20 cellular contexts compared by ENCODE assay signal in the genomic region with DNA sequence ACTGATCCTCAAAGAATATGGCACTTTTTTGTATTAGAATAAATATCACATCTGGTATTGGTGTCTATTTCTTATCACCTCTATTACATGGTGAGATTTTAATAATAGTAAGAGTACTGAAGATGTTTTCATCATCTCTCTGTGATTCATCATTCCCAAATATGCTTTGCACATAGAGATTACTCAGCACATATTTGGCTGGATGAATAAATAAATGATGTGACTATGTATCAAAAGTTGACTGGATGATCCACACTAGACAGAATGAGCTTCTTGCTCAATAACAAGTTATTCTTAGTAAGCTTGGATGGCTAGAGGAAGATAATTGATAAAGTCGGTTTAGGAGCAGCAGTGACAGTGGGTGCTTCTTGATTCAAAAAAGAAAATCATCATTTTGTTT.
DNase-seq lines count a peak whose midpoint lies in the region; ATAC-seq and TF ChIP-seq lines count a peak whose summit lies in the region.
"Had no signal": no experiment of that assay in that cellular context is flagged by ENCODE, and none has a peak within 500 bp of the region (broad histone marks: within the 10 kb centered on the region; RNA-seq: fewer than 3 reads in every experiment).

No MANE protein-coding gene starts in this region.

- H3K36me3 ChIP-seq in brain microvascular endothelial cell (replicated peaks) (no peaks in the 10 kb centered on the region), gastroesophageal sphincter (no peaks in the 10 kb centered on the region), A673 (ENCODE audit: insufficient read depth, low read length, poor library complexity, severe bottlenecking) (no peaks in the 10 kb centered on the region), MG63 (no peaks in the 10 kb centered on the region)
- H3K36me3 ChIP-seq: sigmoid colon, tibial artery had no signal

- no peaks in the 10 kb centered on the region for H3K27me3 Mint-ChIP-seq in HFFc6 (ENCODE audit: insufficient read depth)

- no TSS peak for BruUV-seq in A673 (replicated peaks; lab: Mats Ljungman, UMichigan)

- 25 to 31% methylated on average over 1 of the region's 1 CpG for WGBS in gastroesophageal sphincter (ENCODE audit: low coverage in 1 of 2), 2 donors

- H3K4me1 ChIP-seq in gastroesophageal sphincter: no peaks in the 10 kb centered on the region
- H3K4me1 ChIP-seq in A673 (ENCODE audit: insufficient read depth, low read length, poor library complexity, severe bottlenecking): no peaks in the 10 kb centered on the region
- H3K4me1 ChIP-seq: sigmoid colon, tibial artery had no signal

- CTCF ChIA-PET in AG04449 (lab: Yijun Ruan, JAX): interaction anchor here (1.3 kb wide), 1 partner anchor 43 kb away, joined by 3 read pairs; no protein-coding TSS in a partner anchor
- CTCF ChIA-PET in A673 (lab: Charles Lee): no interaction called here

- intact Hi-C loops in A673 (cut with micrococcal nuclease; ENCODE audit: unreplicated experiment): no loop called here

- ATAC-seq in gastroesophageal sphincter: peak; percentile 67
- ATAC-seq: HCT116, WTC11 had no signal

- TF ChIP-seq EP300 in gastroesophageal sphincter (IDR thresholded peaks at IDR 0.05): no peak

- peak overlapping the region; percentile 61 for H3K27ac Mint-ChIP-seq in HFFc6
- H3K27ac Mint-ChIP-seq: WTC11 had no signal

- in situ Hi-C loops in brain microvascular endothelial cell (cut with HindIII; ENCODE audit: low pct_ligation_motif_present, low sequenced_read_pairs): no loop called here

- POLR2A ChIA-PET in AG04449 (lab: Yijun Ruan, JAX): no interaction called here
- POLR2A ChIA-PET in A673 (lab: Charles Lee; ENCODE audit: low non-redundant PET): no interaction called here

- H3K27ac ChIP-seq in brain microvascular endothelial cell: no peak overlapping the region
- H3K27ac ChIP-seq in gastroesophageal sphincter: no peak overlapping the region
- H3K27ac ChIP-seq in A673 (ENCODE audit: low read depth, low read length, poor library complexity, severe bottlenecking): no peak overlapping the region
- H3K27ac ChIP-seq: sigmoid colon, tibial artery had no signal

- H3K4me3 ChIP-seq in AG04449 (ENCODE audit: low read depth, low read length) (no peak overlapping the region), brain microvascular endothelial cell (ENCODE audit: low read depth, low read length) (no peak overlapping the region), gastroesophageal sphincter (no peak overlapping the region), A673 (ENCODE audit: low read depth, low read length, poor library complexity, severe bottlenecking) (no peak overlapping the region), MG63 (no peak overlapping the region)
- H3K4me3 ChIP-seq: sigmoid colon, tibial artery had no signal

- no peaks in the 10 kb centered on the region for H3K9me3 ChIP-seq in gastroesophageal sphincter
- no peaks in the 10 kb centered on the region for H3K9me3 ChIP-seq in A673 (ENCODE audit: low read depth, low read length, poor library complexity, severe bottlenecking)
- H3K9me3 ChIP-seq in MG63: no peaks in the 10 kb centered on the region
- H3K9me3 ChIP-seq: sigmoid colon, tibial artery had no signal

- peak overlapping the region; percentile 66 for H3K4me3 Mint-ChIP-seq in HFFc6
- H3K4me3 Mint-ChIP-seq: WTC11 had no signal

- H3K27me3 ChIP-seq in brain microvascular endothelial cell (replicated peaks): no peaks in the 10 kb centered on the region
- H3K27me3 ChIP-seq in gastroesophageal sphincter: no peaks in the 10 kb centered on the region
- no peaks in the 10 kb centered on the region for H3K27me3 ChIP-seq in A673 (replicated peaks; ENCODE audit: insufficient read depth, low read depth, low read length, poor library complexity)
- no peaks in the 10 kb centered on the region for H3K27me3 ChIP-seq in MG63
- H3K27me3 ChIP-seq: sigmoid colon, tibial artery had no signal

- TF ChIP-seq POLR2A in gastroesophageal sphincter (IDR thresholded peaks at IDR 0.05): no peak

- DNase-seq in AG04449 (ENCODE audit: low read depth, low spot score) (peak; percentile 74), HFFc6 (peak; percentile 66), brain microvascular endothelial cell (peak; percentile 41), A673 (ENCODE audit: low spot score) (no peak), MG63 (no peak), GOT3 (lab: John Stamatoyannopoulos, UW) (no peak), NCI-H146 (lab: John Stamatoyannopoulos, UW) (no peak)
- DNase-seq: activated gamma-delta T cell; AML-193; effector CD8-positive, alpha-beta T cell; head of caudate nucleus; islet precursor cell; NCI-H187 treated with DMSO at 0.1 percent for 48 hours; NCI-H510A; occipital lobe; sigmoid colon; tibial artery had no signal

- no peaks in the 10 kb centered on the region for H3K9me3 Mint-ChIP-seq in HFFc6
- H3K9me3 Mint-ChIP-seq: WTC11 had no signal

- no peak for TF ChIP-seq CTCF in AG04449 (IDR thresholded peaks at IDR 0.05; ENCODE audit: insufficient read depth, low read length, missing control alignments)
- no peak for TF ChIP-seq CTCF in HFFc6 (IDR thresholded peaks at IDR 0.05)
- no peak for TF ChIP-seq CTCF in brain microvascular endothelial cell (IDR thresholded peaks at IDR 0.05; ENCODE audit: low read depth, low read length, missing control alignments)
- TF ChIP-seq CTCF in gastroesophageal sphincter (IDR thresholded peaks at IDR 0.05): no peak
- no peak for TF ChIP-seq CTCF in A673 (conservative IDR thresholded peaks at IDR 0.05; ENCODE audit: low read depth, low read length)

- no peaks in the 10 kb centered on the region for H3K36me3 Mint-ChIP-seq in HFFc6 (ENCODE audit: low read depth)
- H3K36me3 Mint-ChIP-seq: WTC11 had no signal

- peaks cover 38% of the 10 kb centered on the region for H3K4me1 Mint-ChIP-seq in HFFc6 (ENCODE audit: low read depth)
- H3K4me1 Mint-ChIP-seq: WTC11 had no signal

Comparison
In these comparisons a context has a peak if more than half of its experiments do, and no peak if none do; other contexts are left out.
1. DNase-seq: peak in AG04449 (single experiment), HFFc6 (single experiment) and brain microvascular endothelial cell (single experiment); none in A673 (single experiment), MG63 (single experiment), GOT3 (single experiment) and NCI-H146 (single experiment).